In the genomic region with DNA sequence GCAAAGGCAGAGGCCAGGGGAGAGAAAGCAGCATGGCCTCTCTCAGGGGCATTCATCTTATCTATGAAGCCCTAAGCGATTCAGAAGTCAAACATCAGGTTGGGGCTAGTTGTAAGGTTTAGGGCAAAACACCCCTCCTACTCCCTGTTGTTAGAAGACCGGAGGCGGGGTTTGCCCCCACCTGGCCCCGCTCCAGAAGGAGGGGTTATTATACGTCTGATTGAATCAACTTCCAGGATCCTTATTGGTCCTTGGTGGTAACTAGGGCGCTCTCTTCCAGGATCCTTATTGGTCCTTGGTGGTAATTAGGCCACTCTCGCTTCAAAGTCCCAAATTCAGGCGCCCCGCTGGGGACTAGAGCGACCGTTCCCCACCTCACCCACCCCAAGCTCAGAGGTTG, we compare ENCODE assay signal across 18 cellular contexts. TPM values are rescaled to one million over a fixed set of nuclear protein-coding genes. Genes with fewer than 3 reads are reported as not detected.
DNase-seq lines count a peak whose midpoint lies in the region; ATAC-seq, FAIRE-seq and TF ChIP-seq lines count a peak whose summit lies in the region.
"Had no signal": no experiment of that assay in that cellular context is flagged by ENCODE, and none has a peak within 500 bp of the region (broad histone marks: within the 10 kb centered on the region; RNA-seq: fewer than 3 reads in every experiment).

No MANE protein-coding gene starts in this region.

- no peak overlapping the region for H3K18ac ChIP-seq in H1 (ENCODE audit: extremely low read depth, low read length)

- CTCF ChIA-PET in RWPE1 (lab: Yijun Ruan, JAX), result interaction anchor here (1.1 kb wide), 1 partner anchor 38 kb away, joined by 3 read pairs; no protein-coding TSS in a partner anchor
- CTCF ChIA-PET in H1 (lab: Charles Lee; ENCODE audit: partially characterized antibody), result no interaction called here

- H2BK120ac ChIP-seq in H1 (replicated peaks; ENCODE audit: low read depth, low read length), result no peak overlapping the region

- no peak overlapping the region for H2BK5ac ChIP-seq in H1 (ENCODE audit: low read depth, low read length)

- H3K9me3 ChIP-seq in BLaER1 (no peaks in the 10 kb centered on the region), H1 (ENCODE audit: insufficient read depth in 2 of 2, low read depth in 1 of 2, low read length in 1 of 2) (no peaks in the 10 kb centered on the region), BE2C (no peaks in the 10 kb centered on the region)
- H3K9me3 ChIP-seq: Caco-2 had no signal

- no peak overlapping the region for H2BK15ac ChIP-seq in H1 (ENCODE audit: low read length)

- 74% methylated on average over 11 of the region's 11 CpGs; no CpG with 5 or more reads in 1 of the 2 experiments for WGBS in H1 (ENCODE audit: extremely low coverage in 1 of 2, insufficient coverage in 1 of 2, insufficient read length in 1 of 2, insufficient replicate concordance in 2 of 2, low coverage in 1 of 2, low lambda C conversion rate in 2 of 2, missing lambda C conversion rate in 1 of 2), 2 experiments

- no peak overlapping the region for H3K4me3 ChIP-seq in BLaER1
- no peak overlapping the region for H3K4me3 ChIP-seq in GM23338
- no peak overlapping the region for H3K4me3 ChIP-seq in H1 (ENCODE audit: extremely low read depth in 1 of 4, insufficient read depth in 2 of 4, low read depth in 3 of 4, low read length in 4 of 4)
- no peak overlapping the region for H3K4me3 ChIP-seq in BE2C (ENCODE audit: low read depth, low read length)
- H3K4me3 ChIP-seq: K562 had no signal

- TF ChIP-seq RAD21 in H1 (IDR thresholded peaks at IDR 0.05 in 1 of 2, conservative IDR thresholded peaks at IDR 0.05 in 1 of 2; ENCODE audit: low read depth in 2 of 2, low read length in 2 of 2), result no peak

- H3K4me1 Mint-ChIP-seq in GM23338, result peaks cover 2% of the 10 kb centered on the region; the same call in 2 of the 3 replicates

- no peak for FAIRE-seq in H1 (lab: Jason Lieb, UNC)
- FAIRE-seq: D721Med, HTR-8/SVneo, K562 had no signal

- H3K4me1 ChIP-seq in BLaER1, result peaks cover 22% of the 10 kb centered on the region
- H3K4me1 ChIP-seq in GM23338 (ENCODE audit: insufficient read depth), result no peaks in the 10 kb centered on the region; the same call in 1 of the 2 replicates
- H3K4me1 ChIP-seq in H1 (replicated peaks in 1 of 4; ENCODE audit: control insufficient read depth in 3 of 4, insufficient read depth in 4 of 4, low read length in 3 of 4), result no peaks in the 10 kb centered on the region
- H3K4me1 ChIP-seq in BE2C, result peaks cover 5% of the 10 kb centered on the region

- H3F3A ChIP-seq in GM23338 (replicated peaks; ENCODE audit: low read depth), result no peaks in the 10 kb centered on the region

- H3K9me2 ChIP-seq in GM23338 (ENCODE audit: insufficient read depth), result no peaks in the 10 kb centered on the region; the same call in 1 of the 2 replicates

- H2AK5ac ChIP-seq in H1 (ENCODE audit: low read depth, low read length), result no peak overlapping the region

- H3K36me3 ChIP-seq in BLaER1 (no peaks in the 10 kb centered on the region), GM23338 (ENCODE audit: insufficient read depth) (no peaks in the 10 kb centered on the region), H1 (ENCODE audit: control insufficient read depth in 2 of 4, insufficient read depth in 4 of 4, low read length in 3 of 4) (no peaks in the 10 kb centered on the region), BE2C (no peaks in the 10 kb centered on the region)

- H4K8ac ChIP-seq in H1 (ENCODE audit: extremely low read depth, insufficient read depth, low read length), result no peak overlapping the region

- no peak for TF ChIP-seq EP300 in H1 (IDR thresholded peaks at IDR 0.05; ENCODE audit: borderline replicate concordance in 1 of 2, low read depth in 2 of 2, low read length in 2 of 2)

- H4K5ac ChIP-seq in H1 (ENCODE audit: insufficient read length, low read depth, low read length), result no peak overlapping the region

- no peaks in the 10 kb centered on the region for H3K36me3 Mint-ChIP-seq in GM23338 (ENCODE audit: low read depth)

- no peak overlapping the region for H3K27ac ChIP-seq in BLaER1
- H3K27ac ChIP-seq in GM23338 (ENCODE audit: low read depth), result no peak overlapping the region
- H3K27ac ChIP-seq in RWPE1, result peak overlapping the region; percentile 49
- H3K27ac ChIP-seq in H1 (ENCODE audit: low read depth, low read length), result no peak overlapping the region
- H3K27ac ChIP-seq: C4-2B had no signal

- H3K4me2 ChIP-seq in BLaER1, result peak overlapping the region; percentile 54
- no peak overlapping the region for H3K4me2 ChIP-seq in GM23338
- H3K4me2 ChIP-seq in H1 (ENCODE audit: insufficient read depth in 1 of 2, low read depth in 2 of 2, low read length in 2 of 2), result no peak overlapping the region

- H3K27ac Mint-ChIP-seq in GM23338, result no peak overlapping the region
- H3K27ac Mint-ChIP-seq: CD4-positive, alpha-beta T cell; H9 had no signal

- no peak overlapping the region for H3K9ac ChIP-seq in BLaER1
- H3K9ac ChIP-seq in H1 (replicated peaks in 1 of 4; ENCODE audit: extremely low read depth in 1 of 4, low read depth in 3 of 4, low read length in 3 of 4), result no peak overlapping the region

- H3K79me1 ChIP-seq in H1 (ENCODE audit: low read depth, low read length), result no peaks in the 10 kb centered on the region

- TF ChIP-seq CTCF in GM23338 (conservative IDR thresholded peaks at IDR 0.05; ENCODE audit: low read depth in 2 of 2) (no peak), RWPE1 (conservative IDR thresholded peaks at IDR 0.05; ENCODE audit: low read depth) (no peak), H1 (IDR thresholded peaks at IDR 0.05; ENCODE audit: control extremely low read depth in 1 of 3, insufficient read depth in 1 of 3, low read depth in 1 of 3, low read length in 3 of 3) (no peak), BE2C (IDR thresholded peaks at IDR 0.05; ENCODE audit: low read depth, low read length) (no peak)

- TF ChIP-seq POLR2A in H1 (IDR thresholded peaks at IDR 0.05; ENCODE audit: control extremely low read depth in 1 of 2, low read depth in 2 of 2, low read length in 2 of 2), result no peak

- no peak overlapping the region for H3K56ac ChIP-seq in H1 (replicated peaks; ENCODE audit: insufficient read length, low read depth, low read length)

- no peaks in the 10 kb centered on the region for H3K9me3 Mint-ChIP-seq in GM23338
- H3K9me3 Mint-ChIP-seq: CD4-positive, alpha-beta T cell; H9 had no signal

- H2BK20ac ChIP-seq in H1 (ENCODE audit: low read length), result no peak overlapping the region

- H3K23me2 ChIP-seq in H1 (ENCODE audit: low read depth, low read length), result no peaks in the 10 kb centered on the region

- no peak overlapping the region for H2BK12ac ChIP-seq in H1 (ENCODE audit: low read depth, low read length)

- H3K27me3 Mint-ChIP-seq in GM23338 (ENCODE audit: insufficient read depth, low read depth, poor library complexity), result no peaks in the 10 kb centered on the region

- no peak overlapping the region for H3K14ac ChIP-seq in H1 (ENCODE audit: insufficient read length)

- peak; percentile 41 for DNase-seq in GM23338 (ENCODE audit: low spot score)
- no peak for DNase-seq in RWPE1 (ENCODE audit: low spot score)
- DNase-seq in H1 (ENCODE audit: low read depth in 1 of 2, low spot score in 2 of 2), result no peak
- DNase-seq in activated CD4-positive, alpha-beta T cell treated with anti-CD3 and anti-CD28 coated beads for 48 hours, result no peak
- DNase-seq in BE2C, result no peak
- DNase-seq: 8988T; Caco-2; CD4-positive, alpha-beta T cell; GDM1; H9; IMR-90 had no signal

- no peak overlapping the region for H3K4ac ChIP-seq in H1 (replicated peaks; ENCODE audit: insufficient read length, low read depth, low read length)

- no peak overlapping the region for H3K23ac ChIP-seq in H1 (ENCODE audit: insufficient read length)

- ATAC-seq in GM23338 (peak; percentile 86), HG02798 (IDR thresholded peaks at IDR 0.05; ENCODE audit: poor library complexity, unreplicated experiment) (no peak), HG02973 (IDR thresholded peaks at IDR 0.05; ENCODE audit: unreplicated experiment) (no peak)
- ATAC-seq: K562 had no signal

- H4K91ac ChIP-seq in H1 (replicated peaks; ENCODE audit: insufficient read length, low read length), result no peak overlapping the region

- no peak overlapping the region for H3K4me3 Mint-ChIP-seq in GM23338
- H3K4me3 Mint-ChIP-seq: CD4-positive, alpha-beta T cell; H9 had no signal

- H3K27me3 ChIP-seq in BLaER1 (no peaks in the 10 kb centered on the region), GM23338 (ENCODE audit: insufficient read depth) (no peaks in the 10 kb centered on the region), H1 (replicated peaks in 1 of 4; ENCODE audit: control insufficient read depth in 3 of 4, extremely low read depth in 1 of 4, insufficient read depth in 3 of 4, low read length in 3 of 4) (no peaks in the 10 kb centered on the region), BE2C (no peaks in the 10 kb centered on the region)

- H4K20me1 ChIP-seq in BLaER1 (no peaks in the 10 kb centered on the region), GM23338 (replicated peaks; ENCODE audit: insufficient read depth) (no peaks in the 10 kb centered on the region), H1 (replicated peaks in 1 of 2; ENCODE audit: control insufficient read depth in 1 of 2, insufficient read depth in 2 of 2, low read length in 2 of 2) (no peaks in the 10 kb centered on the region)

- no peaks in the 10 kb centered on the region for H3K79me2 ChIP-seq in GM23338 (replicated peaks; ENCODE audit: insufficient read depth)
- H3K79me2 ChIP-seq in H1 (ENCODE audit: control insufficient read depth in 1 of 2, insufficient read depth in 2 of 2, low read length in 2 of 2), result no peaks in the 10 kb centered on the region

- POLR2A ChIA-PET in RWPE1 (lab: Yijun Ruan, JAX; ENCODE audit: low non-redundant PET) (interaction anchor here (0.6 kb wide), 1 partner anchor 102 kb away, joined by 6 read pairs; no protein-coding TSS in a partner anchor), H1 (lab: Charles Lee; ENCODE audit: partially characterized antibody) (interaction anchor here (4.4 kb wide), 1 partner anchor 15 kb away, joined by 14 read pairs; no protein-coding TSS in a partner anchor)

- H2AFZ ChIP-seq in GM23338 (peak overlapping the region; percentile 81), H1 (ENCODE audit: low read length) (peak overlapping the region; percentile 82)

RNA-seq across cellular contexts. Expression of gene SMTN, which starts 12.1 kb away (rescaled TPM):
- total RNA-seq in GM23338 (2014; rRNA removed; shearing (Covaris generic)), result 16.3 and 27.4 TPM in 2 replicates
- polyA plus RNA-seq in GM23338 (2016; fragmentation: Nextera tagmentation; extraction: Ambion mirVana) (32.2 and 34.0 TPM in 2 replicates), H1 (2011; rRNA removed) (12.3 and 27.6 TPM in 2 replicates)
- 20.8 and 26.5 TPM in 2 replicates for total RNA-seq in H1 (2021; fragmentation: NEBNext Ultra II Directional; extraction: Animal tissue kit (Norgen Biotek cat#: 25700))
- polyA plus RNA-seq in H1 (2011; cell fraction: cytosol; rRNA removed), result 9.2 TPM
- polyA plus RNA-seq in H1 (2011; cell fraction: nucleus; rRNA removed), result 31.0 TPM
- polyA plus RNA-seq in H1 (2012, experiment 1 of 2), result 6.7 to 15.9 TPM (median 13.8 TPM) in 4 replicates
- polyA plus RNA-seq in H1 (2012, experiment 2 of 2), result 8.5 TPM
- polyA plus RNA-seq in H1 (2013, experiment 1 of 2), result 17.8 TPM
- 16.7 TPM for polyA plus RNA-seq in H1 (2013, experiment 2 of 2)
- polyA minus RNA-seq in H1 (2011; rRNA and poly(A)+ RNA removed), result 4.6 and 9.1 TPM in 2 replicates
- 13.0 TPM for polyA minus RNA-seq in H1 (2011; cell fraction: cytosol; rRNA and poly(A)+ RNA removed)
- 10.4 TPM for polyA minus RNA-seq in H1 (2011; cell fraction: nucleus; rRNA and poly(A)+ RNA removed)
- polyA plus RNA-seq in BE2C (2012; ENCODE audit: insufficient read depth, insufficient read length, low read depth), result 85.8 TPM

RNA-seq across cellular contexts. Expression of gene SELENOM, which starts 38.4 kb away (rescaled TPM):
- 44.9 and 67.6 TPM in 2 replicates for total RNA-seq in GM23338 (2014; rRNA removed; shearing (Covaris generic))
- polyA plus RNA-seq in GM23338 (2016; fragmentation: Nextera tagmentation; extraction: Ambion mirVana), result 49.7 and 50.8 TPM in 2 replicates
- total RNA-seq in H1 (2021; fragmentation: NEBNext Ultra II Directional; extraction: Animal tissue kit (Norgen Biotek cat#: 25700)), result 21.8 and 22.7 TPM in 2 replicates
- 40.0 and 57.2 TPM in 2 replicates for polyA plus RNA-seq in H1 (2011; rRNA removed)
- 33.4 TPM for polyA plus RNA-seq in H1 (2011; cell fraction: cytosol; rRNA removed)
- 32.8 TPM for polyA plus RNA-seq in H1 (2011; cell fraction: nucleus; rRNA removed)
- 9.6 to 22.1 TPM (median 16.4 TPM) in 4 replicates for polyA plus RNA-seq in H1 (2012, experiment 1 of 2)
- 28.2 TPM for polyA plus RNA-seq in H1 (2012, experiment 2 of 2)
- polyA plus RNA-seq in H1 (2013, experiment 1 of 2), result 50.7 TPM
- 50.7 TPM for polyA plus RNA-seq in H1 (2013, experiment 2 of 2)
- polyA minus RNA-seq in H1 (2011; rRNA and poly(A)+ RNA removed), result 5.5 and 5.7 TPM in 2 replicates
- polyA minus RNA-seq in H1 (2011; cell fraction: cytosol; rRNA and poly(A)+ RNA removed), result 10.1 TPM
- polyA minus RNA-seq in H1 (2011; cell fraction: nucleus; rRNA and poly(A)+ RNA removed), result 13.7 TPM
- 21.5 TPM for polyA plus RNA-seq in BE2C (2012; ENCODE audit: insufficient read depth, insufficient read length, low read depth)

RNA-seq across cellular contexts. Expression of gene INPP5J, which starts 53.8 kb away (rescaled TPM):
- total RNA-seq in GM23338 (2014; rRNA removed; shearing (Covaris generic)), result 11.2 and 14.5 TPM in 2 replicates
- 4.8 and 5.3 TPM in 2 replicates for polyA plus RNA-seq in GM23338 (2016; fragmentation: Nextera tagmentation; extraction: Ambion mirVana)
- total RNA-seq in H1 (2021; fragmentation: NEBNext Ultra II Directional; extraction: Animal tissue kit (Norgen Biotek cat#: 25700)), result 6.0 and 6.4 TPM in 2 replicates
- polyA plus RNA-seq in H1 (2011; rRNA removed), result 5.4 and 9.1 TPM in 2 replicates
- 5.6 TPM for polyA plus RNA-seq in H1 (2011; cell fraction: cytosol; rRNA removed)
- 14.0 TPM for polyA plus RNA-seq in H1 (2011; cell fraction: nucleus; rRNA removed)
- polyA plus RNA-seq in H1 (2012, experiment 1 of 2), result 3.6 to 6.3 TPM (median 5.3 TPM) in 4 replicates
- 5.1 TPM for polyA plus RNA-seq in H1 (2012, experiment 2 of 2)
- polyA plus RNA-seq in H1 (2013, experiment 1 of 2), result 3.9 TPM
- 4.0 TPM for polyA plus RNA-seq in H1 (2013, experiment 2 of 2)
- polyA minus RNA-seq in H1 (2011; rRNA and poly(A)+ RNA removed), result 2.5 and 2.9 TPM in 2 replicates
- polyA minus RNA-seq in H1 (2011; cell fraction: cytosol; rRNA and poly(A)+ RNA removed), result 3.7 TPM
- polyA minus RNA-seq in H1 (2011; cell fraction: nucleus; rRNA and poly(A)+ RNA removed), result 6.2 TPM
- polyA plus RNA-seq in BE2C (2012; ENCODE audit: insufficient read depth, insufficient read length, low read depth), result 44.3 TPM
